17 cellular contexts compared by ENCODE assay signal in genomic region chr2:16578081-16578480, GRCh38.
A peak's percentile ranks its signal among the peaks of the same experiment; 100 is the strongest.
DNase-seq lines count a peak whose midpoint lies in the region; TF ChIP-seq lines count a peak whose summit lies in the region.
"Had no signal": no experiment of that assay in that cellular context is flagged by ENCODE, and none has a peak within 500 bp of the region (broad histone marks: within the 10 kb centered on the region; RNA-seq: fewer than 3 reads in every experiment).

No MANE protein-coding gene starts in this region.

- H3K4me1 ChIP-seq in uterus: no peaks in the 10 kb centered on the region
- H3K4me1 ChIP-seq: Caco-2 had no signal

- H3K27me3 ChIP-seq in brain microvascular endothelial cell (replicated peaks) (no peaks in the 10 kb centered on the region), uterus (no peaks in the 10 kb centered on the region)

- no peaks in the 10 kb centered on the region for H3K36me3 ChIP-seq in brain microvascular endothelial cell (replicated peaks)
- H3K36me3 ChIP-seq in uterus: no peaks in the 10 kb centered on the region

- in situ Hi-C loops in brain microvascular endothelial cell (cut with HindIII; ENCODE audit: low pct_ligation_motif_present, low sequenced_read_pairs): no loop called here

- no peak overlapping the region for H3K4me3 ChIP-seq in brain microvascular endothelial cell (ENCODE audit: low read depth, low read length)
- H3K4me3 ChIP-seq in uterus: no peak overlapping the region

- H3K9me3 ChIP-seq in uterus: no peaks in the 10 kb centered on the region

- no peak for TF ChIP-seq CTCF in brain microvascular endothelial cell (IDR thresholded peaks at IDR 0.05; ENCODE audit: low read depth, low read length, missing control alignments)
- no peak for TF ChIP-seq CTCF in uterus (IDR thresholded peaks at IDR 0.05)

- peak; percentile 59 for DNase-seq in brain microvascular endothelial cell
- DNase-seq in dermis blood vessel endothelial cell: peak; percentile 53
- DNase-seq in iris pigment epithelial cell (ENCODE audit: low read depth): peak; percentile 24
- peak; percentile 17 for DNase-seq in pulmonary artery endothelial cell (ENCODE audit: low read depth, low spot score)
- no peak for DNase-seq in stimulated activated CD4-positive, alpha-beta T cell treated with anti-CD3 and anti-CD28 coated beads, Interleukin-1b, Interleukin-23, amount 100 ng/mL, for 48 hours
- DNase-seq in NCI-H146 treated with DMSO at 0.1 percent for 48 hours (lab: John Stamatoyannopoulos, UW; ENCODE audit: unreplicated experiment): no peak
- no peak for DNase-seq in amygdala (lab: John Stamatoyannopoulos, UW)
- DNase-seq in uterus: no peak
- DNase-seq: AML-193; Caco-2; CD4-positive, alpha-beta T cell; DMS153; DMS79; GDM1; H9; IMR-90 had no signal

- TF ChIP-seq POLR2A in uterus (IDR thresholded peaks at IDR 0.05): no peak

- H3K27ac ChIP-seq in brain microvascular endothelial cell (no peak overlapping the region), uterus (no peak overlapping the region)
- H3K27ac ChIP-seq: C4-2B had no signal

- intact Hi-C loops in uterus (cut with DNase I; ENCODE audit: low total_unique reads): no loop called here

Comparison
In these comparisons a context has a peak if more than half of its experiments do, and no peak if none do; other contexts are left out.
1. DNase-seq: peak in brain microvascular endothelial cell (single experiment), dermis blood vessel endothelial cell (single experiment), iris pigment epithelial cell (single experiment) and pulmonary artery endothelial cell (single experiment); none in stimulated activated CD4-positive, alpha-beta T cell treated with anti-CD3 and anti-CD28 coated beads, Interleukin-1b, Interleukin-23, amount 100 ng/mL, for 48 hours (single experiment), NCI-H146 treated with DMSO at 0.1 percent for 48 hours (single experiment), amygdala (0 of 56) and uterus (0 of 2).